Comparison of ENCODE assay signal across 9 cellular contexts in genomic region chr9:14616188-14616982, GRCh38.
A peak's percentile ranks its signal among the peaks of the same experiment; 100 is the strongest.
DNase-seq lines count a peak whose midpoint lies in the region; ATAC-seq and TF ChIP-seq lines count a peak whose summit lies in the region.
"Had no signal": no experiment of that assay in that cellular context is flagged by ENCODE, and none has a peak within 500 bp of the region (broad histone marks: within the 10 kb centered on the region; RNA-seq: fewer than 3 reads in every experiment).

No MANE protein-coding gene starts in this region.

- no peaks in the 10 kb centered on the region for H3K36me3 ChIP-seq in CD4-positive, CD25-positive, alpha-beta regulatory T cell (ENCODE audit: control insufficient read depth, insufficient read depth, low read length)
- H3K36me3 ChIP-seq in body of pancreas (replicated peaks in 1 of 2; ENCODE audit: insufficient read depth in 1 of 2, low read depth in 2 of 2) (no peaks in the 10 kb centered on the region), kidney epithelial cell (ENCODE audit: control insufficient read depth, insufficient read depth, low read length) (no peaks in the 10 kb centered on the region)

- intact Hi-C loops in body of pancreas (cut with DNase I) = loop anchor here (10.0 kb wide), 1 partner anchor 148 kb away; no protein-coding TSS in a partner anchor

- H3K27ac ChIP-seq in CD4-positive, CD25-positive, alpha-beta regulatory T cell (ENCODE audit: insufficient read depth, low read length, poor library complexity, severe bottlenecking) = no peak overlapping the region
- H3K27ac ChIP-seq in body of pancreas = no peak overlapping the region

- TF ChIP-seq POLR2A in body of pancreas (IDR thresholded peaks at IDR 0.05) = no peak

- 45 to 55% methylated on average over 3 of the region's 3 CpGs for WGBS in body of pancreas, 2 donors

- no peak for ATAC-seq in CD4-positive, CD25-positive, alpha-beta regulatory T cell (ENCODE audit: low read depth in 2 of 2)
- ATAC-seq in GM18868 (IDR thresholded peaks at IDR 0.05; ENCODE audit: unreplicated experiment) = peak; percentile 94
- peak; percentile 77 for ATAC-seq in HG03066 (IDR thresholded peaks at IDR 0.05; ENCODE audit: low read depth, unreplicated experiment)
- ATAC-seq in body of pancreas = peak; percentile 68
- ATAC-seq in HG03571 (IDR thresholded peaks at IDR 0.05; ENCODE audit: unreplicated experiment) = no peak

- no peaks in the 10 kb centered on the region for H3K9me3 ChIP-seq in CD4-positive, CD25-positive, alpha-beta regulatory T cell (ENCODE audit: control insufficient read depth in 2 of 2, low read length in 2 of 2)
- no peaks in the 10 kb centered on the region for H3K9me3 ChIP-seq in body of pancreas

- peak in 2 of 3 donors; percentile 27 to 68 for DNase-seq in CD4-positive, CD25-positive, alpha-beta regulatory T cell
- DNase-seq in NCI-H2227 treated with DMSO at 0.1 percent for 48 hours (lab: John Stamatoyannopoulos, UW) (peak; percentile 41), body of pancreas (peak in 1 of 4 donors; percentile 17), kidney epithelial cell (ENCODE audit: low read depth) (peak; percentile 21)
- no peak for DNase-seq in stimulated activated CD4-positive, alpha-beta T cell treated with anti-CD3 and anti-CD28 coated beads, Interleukin-4, amount 100 ng/mL, for 4 hours
- DNase-seq: T-cell had no signal

- no peaks in the 10 kb centered on the region for H3K4me1 ChIP-seq in CD4-positive, CD25-positive, alpha-beta regulatory T cell (ENCODE audit: control insufficient read depth, insufficient read depth, low read length, poor library complexity, severe bottlenecking)
- peaks cover 12% of the 10 kb centered on the region for H3K4me1 ChIP-seq in body of pancreas

- TF ChIP-seq CTCF in body of pancreas (IDR thresholded peaks at IDR 0.05) = peak; percentile 26 to 68 (median 60)
- peak; percentile 57 for TF ChIP-seq CTCF in kidney epithelial cell (IDR thresholded peaks at IDR 0.05; ENCODE audit: insufficient read depth, low read length, poor library complexity, severe bottlenecking)

- H3K27me3 Mint-ChIP-seq in CD4-positive, CD25-positive, alpha-beta regulatory T cell = no peaks in the 10 kb centered on the region
- H3K27me3 Mint-ChIP-seq: T-cell had no signal

- no peak overlapping the region for H3K4me3 Mint-ChIP-seq in CD4-positive, CD25-positive, alpha-beta regulatory T cell
- H3K4me3 Mint-ChIP-seq: T-cell had no signal

- H3K4me1 Mint-ChIP-seq in CD4-positive, CD25-positive, alpha-beta regulatory T cell = no peaks in the 10 kb centered on the region
- H3K4me1 Mint-ChIP-seq: T-cell had no signal

- no peak overlapping the region for H3K27ac Mint-ChIP-seq in CD4-positive, CD25-positive, alpha-beta regulatory T cell
- H3K27ac Mint-ChIP-seq: T-cell had no signal

- H3K27me3 ChIP-seq in CD4-positive, CD25-positive, alpha-beta regulatory T cell (ENCODE audit: control insufficient read depth, insufficient read depth, low read length) = no peaks in the 10 kb centered on the region
- H3K27me3 ChIP-seq in body of pancreas (no peaks in the 10 kb centered on the region), kidney epithelial cell (ENCODE audit: control insufficient read depth, insufficient read depth, low read length) (no peaks in the 10 kb centered on the region)

- H3K4me3 ChIP-seq in CD4-positive, CD25-positive, alpha-beta regulatory T cell (ENCODE audit: low read depth, low read length) = no peak overlapping the region
- no peak overlapping the region for H3K4me3 ChIP-seq in body of pancreas
- H3K4me3 ChIP-seq in kidney epithelial cell (ENCODE audit: low read depth, low read length) = no peak overlapping the region

- H3K9me3 Mint-ChIP-seq in CD4-positive, CD25-positive, alpha-beta regulatory T cell = no peaks in the 10 kb centered on the region
- H3K9me3 Mint-ChIP-seq: T-cell had no signal

- no peaks in the 10 kb centered on the region for H3K36me3 Mint-ChIP-seq in CD4-positive, CD25-positive, alpha-beta regulatory T cell

Comparison
In these comparisons a context has a peak if more than half of its experiments do, and no peak if none do; other contexts are left out.
1. ATAC-seq: peak in GM18868 (single experiment), HG03066 (single experiment) and body of pancreas (single experiment); none in CD4-positive, CD25-positive, alpha-beta regulatory T cell (0 of 2) and HG03571 (single experiment).
2. DNase-seq: peak in CD4-positive, CD25-positive, alpha-beta regulatory T cell (2 of 3), NCI-H2227 treated with DMSO at 0.1 percent for 48 hours (single experiment) and kidney epithelial cell (single experiment); none in stimulated activated CD4-positive, alpha-beta T cell treated with anti-CD3 and anti-CD28 coated beads, Interleukin-4, amount 100 ng/mL, for 4 hours (0 of 2).